ENCODE assay signal across 12 cellular contexts in genomic region chr4:108270466-108271450, GRCh38.
DNase-seq lines count a peak whose midpoint lies in the region; ATAC-seq and TF ChIP-seq lines count a peak whose summit lies in the region.
"Had no signal": no experiment of that assay in that cellular context is flagged by ENCODE, and none has a peak within 500 bp of the region (broad histone marks: within the 10 kb centered on the region; RNA-seq: fewer than 3 reads in every experiment).

No MANE protein-coding gene starts in this region.

- no peaks in the 10 kb centered on the region for H3K9me2 ChIP-seq in PC-3 (replicated peaks; ENCODE audit: low read length)

- no peaks in the 10 kb centered on the region for H3K4me1 ChIP-seq in PC-3 (ENCODE audit: insufficient read depth, low read length)
- H3K4me1 ChIP-seq: left ventricle myocardium inferior had no signal

- no peak overlapping the region for H2AFZ ChIP-seq in PC-3 (ENCODE audit: low read length)

- TF ChIP-seq CTCF in PC-3 (conservative IDR thresholded peaks at IDR 0.05; ENCODE audit: low read depth, low read length): no peak
- no peak for TF ChIP-seq CTCF in coronary artery (IDR thresholded peaks at IDR 0.05)

- ATAC-seq in PC-3 (no peak), HG03354 (IDR thresholded peaks at IDR 0.05; ENCODE audit: poor library complexity, severe bottlenecking, unreplicated experiment) (no peak), HG02870 (IDR thresholded peaks at IDR 0.05; ENCODE audit: unreplicated experiment) (no peak)
- ATAC-seq: activated CD4-positive, CD25-positive, alpha-beta regulatory T cell treated with anti-CD3 and anti-CD28 coated beads, Interleukin-2, amount 50 U/mL, for 24 hours had no signal

- intact Hi-C loops in PC-3 (cut with micrococcal nuclease): no loop called here

- H4K20me1 ChIP-seq in PC-3 (ENCODE audit: low read length): no peaks in the 10 kb centered on the region

- BruUV-seq in PC-3 (replicated peaks; lab: Mats Ljungman, UMichigan): no TSS peak

- no peaks in the 10 kb centered on the region for H3K36me3 ChIP-seq in PC-3 (ENCODE audit: low read depth, low read length)
- H3K36me3 ChIP-seq: left ventricle myocardium inferior had no signal

- no peaks in the 10 kb centered on the region for H3K79me2 ChIP-seq in PC-3 (ENCODE audit: low read length)

- DNase-seq in H4 (ENCODE audit: low spot score) (peak; percentile 98), PC-3 (peak; percentile 27), epithelial cell of prostate (ENCODE audit: low read depth, low spot score) (peak; percentile 51), renal cortical epithelial cell (ENCODE audit: low read depth) (peak; percentile 94), coronary artery (ENCODE audit: low spot score) (no peak), AML-193 (lab: John Stamatoyannopoulos, UW) (no peak)
- DNase-seq: cerebellar nuclear complex, left ventricle myocardium inferior, NCI-H2081 had no signal

- H3K27ac ChIP-seq in PC-3 (ENCODE audit: low read length) (no peak overlapping the region), epithelial cell of prostate (peak overlapping the region; percentile 59), coronary artery (no peak overlapping the region)
- H3K27ac ChIP-seq: left ventricle myocardium inferior had no signal

- H3K9ac ChIP-seq in PC-3 (ENCODE audit: low read length): no peak overlapping the region

- H3K27me3 ChIP-seq in PC-3 (ENCODE audit: low read length): no peaks in the 10 kb centered on the region

- no peaks in the 10 kb centered on the region for H3K9me3 ChIP-seq in PC-3 (ENCODE audit: low read length)
- H3K9me3 ChIP-seq: left ventricle myocardium inferior had no signal

- no peaks in the 10 kb centered on the region for H3F3A ChIP-seq in PC-3 (ENCODE audit: low read length, unreplicated experiment)

- H3K4me3 ChIP-seq in PC-3 (ENCODE audit: low read length): no peak overlapping the region
- no peak overlapping the region for H3K4me3 ChIP-seq in coronary artery
- H3K4me3 ChIP-seq: left ventricle myocardium inferior had no signal

- CTCF ChIA-PET in PC-3 (lab: Charles Lee): no interaction called here

- no peak overlapping the region for H3K4me2 ChIP-seq in PC-3 (ENCODE audit: low read length)

- POLR2A ChIA-PET in PC-3 (lab: Charles Lee; ENCODE audit: unreplicated experiment): no interaction called here

Comparison
In these comparisons a context has a peak if more than half of its experiments do, and no peak if none do; other contexts are left out.
1. DNase-seq: peak in H4 (single experiment), PC-3 (single experiment), epithelial cell of prostate (single experiment) and renal cortical epithelial cell (single experiment); none in coronary artery (single experiment) and AML-193 (0 of 2).